18 cellular contexts compared by ENCODE assay signal in genomic region chr5:181056431-181056830, GRCh38. TPM values are rescaled to one million over a fixed set of nuclear protein-coding genes. Genes with fewer than 3 reads are reported as not detected.
DNase-seq lines count a peak whose midpoint lies in the region; ATAC-seq and TF ChIP-seq lines count a peak whose summit lies in the region.
"Had no signal": no experiment of that assay in that cellular context is flagged by ENCODE, and none has a peak within 500 bp of the region (broad histone marks: within the 10 kb centered on the region; RNA-seq: fewer than 3 reads in every experiment).

No MANE protein-coding gene starts in this region.

- H3K27me3 Mint-ChIP-seq in activated CD8-positive, alpha-beta memory T cell treated with anti-CD3 and anti-CD28 coated beads, Interleukin-2, amount 10 ng/mL, durations not matched to agents 7 days and 5 days = peaks cover 87% of the 10 kb centered on the region
- H3K27me3 Mint-ChIP-seq in osteocyte (ENCODE audit: unreplicated experiment) = peaks cover 84% of the 10 kb centered on the region
- peaks cover 99% of the 10 kb centered on the region for H3K27me3 Mint-ChIP-seq in activated naive CD4-positive, alpha-beta T cell treated with anti-CD3 and anti-CD28 coated beads, Interleukin-2, amount 10 ng/mL, durations not matched to agents 7 days and 5 days

- no peak overlapping the region for H3K27ac Mint-ChIP-seq in activated CD8-positive, alpha-beta memory T cell treated with anti-CD3 and anti-CD28 coated beads, Interleukin-2, amount 10 ng/mL, durations not matched to agents 7 days and 5 days
- no peak overlapping the region for H3K27ac Mint-ChIP-seq in osteocyte (ENCODE audit: unreplicated experiment)
- no peak overlapping the region for H3K27ac Mint-ChIP-seq in activated naive CD4-positive, alpha-beta T cell treated with anti-CD3 and anti-CD28 coated beads, Interleukin-2, amount 10 ng/mL, durations not matched to agents 7 days and 5 days
- H3K27ac Mint-ChIP-seq: CD14-positive monocyte; CD4-positive, alpha-beta memory T cell; HFFc6 had no signal

- peaks cover 10% of the 10 kb centered on the region for H3K4me1 Mint-ChIP-seq in activated CD8-positive, alpha-beta memory T cell treated with anti-CD3 and anti-CD28 coated beads, Interleukin-2, amount 10 ng/mL, durations not matched to agents 7 days and 5 days
- peaks cover 19% of the 10 kb centered on the region for H3K4me1 Mint-ChIP-seq in osteocyte (ENCODE audit: unreplicated experiment)
- H3K4me1 Mint-ChIP-seq in activated naive CD4-positive, alpha-beta T cell treated with anti-CD3 and anti-CD28 coated beads, Interleukin-2, amount 10 ng/mL, durations not matched to agents 7 days and 5 days = peaks cover 17% of the 10 kb centered on the region

- ATAC-seq in activated CD8-positive, alpha-beta memory T cell treated with anti-CD3 and anti-CD28 coated beads, Interleukin-2, amount 10 ng/mL, durations not matched to agents 7 days and 5 days = no peak
- ATAC-seq in HG02981 (IDR thresholded peaks at IDR 0.05; ENCODE audit: unreplicated experiment) = no peak
- ATAC-seq: HCT116, K562 had no signal

- H3K36me3 Mint-ChIP-seq in activated CD8-positive, alpha-beta memory T cell treated with anti-CD3 and anti-CD28 coated beads, Interleukin-2, amount 10 ng/mL, durations not matched to agents 7 days and 5 days = peaks cover 4% of the 10 kb centered on the region
- no peaks in the 10 kb centered on the region for H3K36me3 Mint-ChIP-seq in osteocyte (ENCODE audit: unreplicated experiment)
- H3K36me3 Mint-ChIP-seq in activated naive CD4-positive, alpha-beta T cell treated with anti-CD3 and anti-CD28 coated beads, Interleukin-2, amount 10 ng/mL, durations not matched to agents 7 days and 5 days = peaks cover 4% of the 10 kb centered on the region
- H3K36me3 Mint-ChIP-seq: CD4-positive, alpha-beta memory T cell had no signal

- no peak overlapping the region for H3K4me3 Mint-ChIP-seq in activated CD8-positive, alpha-beta memory T cell treated with anti-CD3 and anti-CD28 coated beads, Interleukin-2, amount 10 ng/mL, durations not matched to agents 7 days and 5 days
- no peak overlapping the region for H3K4me3 Mint-ChIP-seq in osteocyte (ENCODE audit: unreplicated experiment)
- no peak overlapping the region for H3K4me3 Mint-ChIP-seq in activated naive CD4-positive, alpha-beta T cell treated with anti-CD3 and anti-CD28 coated beads, Interleukin-2, amount 10 ng/mL, durations not matched to agents 7 days and 5 days
- H3K4me3 Mint-ChIP-seq: HFFc6 had no signal

- CTCF ChIA-PET in activated CD8-positive, alpha-beta memory T cell treated with anti-CD3 and anti-CD28 coated beads, Interleukin-2, amount 10 ng/mL, durations not matched to agents 7 days and 5 days (lab: Charles Lee) = no interaction called here
- CTCF ChIA-PET in activated naive CD4-positive, alpha-beta T cell treated with anti-CD3 and anti-CD28 coated beads, Interleukin-2, amount 10 ng/mL, durations not matched to agents 7 days and 5 days (lab: Charles Lee) = no interaction called here

- H3K9me3 Mint-ChIP-seq in activated CD8-positive, alpha-beta memory T cell treated with anti-CD3 and anti-CD28 coated beads, Interleukin-2, amount 10 ng/mL, durations not matched to agents 7 days and 5 days (ENCODE audit: low read depth) = no peaks in the 10 kb centered on the region
- no peaks in the 10 kb centered on the region for H3K9me3 Mint-ChIP-seq in osteocyte (ENCODE audit: unreplicated experiment)
- H3K9me3 Mint-ChIP-seq in activated naive CD4-positive, alpha-beta T cell treated with anti-CD3 and anti-CD28 coated beads, Interleukin-2, amount 10 ng/mL, durations not matched to agents 7 days and 5 days = no peaks in the 10 kb centered on the region
- H3K9me3 Mint-ChIP-seq: HFFc6 had no signal

- no peak for TF ChIP-seq CTCF in osteocyte (IDR thresholded peaks at IDR 0.05)

- peak; percentile 18 for DNase-seq in activated CD8-positive, alpha-beta memory T cell treated with anti-CD3 and anti-CD28 coated beads, Interleukin-2, amount 10 ng/mL, durations not matched to agents 7 days and 5 days
- no peak for DNase-seq in activated CD8-positive, alpha-beta memory T cell treated with anti-CD3 and anti-CD28 coated beads, Interleukin-2, amount 50 U/mL, for 4 hours
- DNase-seq in mesenteric fat pad (ENCODE audit: low spot score) (peak; percentile 37), osteocyte (ENCODE audit: extremely low spot score, unreplicated experiment) (peak; percentile 66)
- DNase-seq in activated effector memory CD4-positive, alpha-beta T cell treated with anti-CD3 and anti-CD28 coated beads, Interleukin-2, amount 50 U/mL, for 16 hours = no peak
- no peak for DNase-seq in activated naive CD4-positive, alpha-beta T cell treated with anti-CD3 and anti-CD28 coated beads, Interleukin-2, amount 10 ng/mL, durations not matched to agents 7 days and 5 days
- DNase-seq: CD4-positive, alpha-beta memory T cell; DMS79 treated with DMSO at 0.1 percent for 48 hours; GF-D8; GOT3; H7; HFFc6; IMR-90 had no signal

RNA-seq across cellular contexts. Expression of gene BTNL9, which starts 16.4 kb away (rescaled TPM):
- not detected for total RNA-seq in activated CD8-positive, alpha-beta memory T cell treated with anti-CD3 and anti-CD28 coated beads, Interleukin-2, amount 10 ng/mL, durations not matched to agents 7 days and 5 days
- total RNA-seq in mesenteric fat pad = 407 TPM
- total RNA-seq in osteocyte = not detected in 2 replicates
- total RNA-seq: A673; CD4-positive, alpha-beta memory T cell; HFFc6; IMR-90 had no signal

Comparison
In these comparisons a context has a peak if more than half of its experiments do, and no peak if none do; other contexts are left out.
1. DNase-seq: peak in activated CD8-positive, alpha-beta memory T cell treated with anti-CD3 and anti-CD28 coated beads, Interleukin-2, amount 10 ng/mL, durations not matched to agents 7 days and 5 days (single experiment), mesenteric fat pad (single experiment) and osteocyte (single experiment); none in activated CD8-positive, alpha-beta memory T cell treated with anti-CD3 and anti-CD28 coated beads, Interleukin-2, amount 50 U/mL, for 4 hours (single experiment), activated effector memory CD4-positive, alpha-beta T cell treated with anti-CD3 and anti-CD28 coated beads, Interleukin-2, amount 50 U/mL, for 16 hours (single experiment) and activated naive CD4-positive, alpha-beta T cell treated with anti-CD3 and anti-CD28 coated beads, Interleukin-2, amount 10 ng/mL, durations not matched to agents 7 days and 5 days (single experiment).
2. RNA of gene BTNL9, which starts 16.4 kb away (total RNA-seq): 407 TPM in mesenteric fat pad (single experiment); not detected in osteocyte and not detected in activated CD8-positive, alpha-beta memory T cell treated with anti-CD3 and anti-CD28 coated beads, Interleukin-2, amount 10 ng/mL, durations not matched to agents 7 days and 5 days; every median in the first group is over 100 times any median in the second.